19 cellular contexts compared by ENCODE assay signal in genomic region chr17:74080936-74081335, GRCh38.
DNase-seq lines count a peak whose midpoint lies in the region; TF ChIP-seq lines count a peak whose summit lies in the region.
"Had no signal": no experiment of that assay in that cellular context is flagged by ENCODE, and none has a peak within 500 bp of the region (broad histone marks: within the 10 kb centered on the region; RNA-seq: fewer than 3 reads in every experiment).

No MANE protein-coding gene starts in this region.

- no peaks in the 10 kb centered on the region for H3K36me3 Mint-ChIP-seq in nephron (ENCODE audit: low read depth)
- H3K36me3 Mint-ChIP-seq: CD4-positive, CD25-positive, alpha-beta regulatory T cell; CD8-positive, alpha-beta T cell had no signal

- peaks cover 6% of the 10 kb centered on the region for H3K9me3 ChIP-seq in trophoblast cell (ENCODE audit: insufficient read depth, low read depth, low read length)

- H4K91ac ChIP-seq in trophoblast cell (ENCODE audit: low read depth, low read length) = no peak overlapping the region

- H2AK5ac ChIP-seq in trophoblast cell (ENCODE audit: low read length) = no peak overlapping the region

- H2BK120ac ChIP-seq in trophoblast cell (ENCODE audit: insufficient read depth, low read length, poor library complexity) = no peak overlapping the region

- H3K79me2 ChIP-seq in trophoblast cell (ENCODE audit: control insufficient read depth, insufficient read depth, low read length, poor library complexity) = no peaks in the 10 kb centered on the region

- H2BK12ac ChIP-seq in trophoblast cell (ENCODE audit: low read length) = no peak overlapping the region

- no peak overlapping the region for H3K4ac ChIP-seq in trophoblast cell (ENCODE audit: low read depth, low read length)

- H3K4me2 ChIP-seq in trophoblast cell (ENCODE audit: low read length) = no peak overlapping the region
- H3K4me2 ChIP-seq: BLaER1, GM23338 had no signal

- H3K14ac ChIP-seq in trophoblast cell (ENCODE audit: low read length) = no peak overlapping the region

- no peak overlapping the region for H3K27ac ChIP-seq in trophoblast cell (ENCODE audit: low read depth, low read length)
- H3K27ac ChIP-seq: 22Rv1, BLaER1, C4-2B had no signal

- H3K4me1 ChIP-seq in trophoblast cell (ENCODE audit: control insufficient read depth in 1 of 2, insufficient read depth in 2 of 2, low read length in 2 of 2) = no peaks in the 10 kb centered on the region
- H3K4me1 ChIP-seq: BLaER1, Caco-2 had no signal

- peak; percentile 89 for DNase-seq in NCI-H1694 treated with DMSO at 0.1 percent for 48 hours (lab: John Stamatoyannopoulos, UW)
- no peak for DNase-seq in NCI-H1694 (lab: John Stamatoyannopoulos, UW)
- peak; percentile 53 for DNase-seq in NCI-H82 (lab: John Stamatoyannopoulos, UW)
- no peak for DNase-seq in NCI-H82 treated with DMSO at 0.1 percent for 48 hours (lab: John Stamatoyannopoulos, UW; ENCODE audit: unreplicated experiment)
- DNase-seq in NCI-H69 (lab: John Stamatoyannopoulos, UW) = no peak
- no peak for DNase-seq in trophoblast cell
- DNase-seq: Caco-2; CD4-positive, CD25-positive, alpha-beta regulatory T cell; CD8-positive, alpha-beta T cell; DMS53; DMS79 treated with DMSO at 0.1 percent for 48 hours; GF-D8; H9 had no signal

- no peaks in the 10 kb centered on the region for H3K36me3 ChIP-seq in trophoblast cell (ENCODE audit: control insufficient read depth in 1 of 2, insufficient read depth in 2 of 2, low read length in 2 of 2)
- H3K36me3 ChIP-seq: BLaER1 had no signal

- no peak overlapping the region for H2AFZ ChIP-seq in trophoblast cell (ENCODE audit: insufficient read depth, low read length, poor library complexity)
- H2AFZ ChIP-seq: GM23338 had no signal

- no peaks in the 10 kb centered on the region for H3K79me1 ChIP-seq in trophoblast cell (ENCODE audit: low read length)

- H3K4me1 Mint-ChIP-seq in nephron = peaks cover 36% of the 10 kb centered on the region
- H3K4me1 Mint-ChIP-seq: B cell; CD4-positive, CD25-positive, alpha-beta regulatory T cell; GM23338 had no signal

- H4K12ac ChIP-seq in trophoblast cell (ENCODE audit: low read depth, low read length) = no peak overlapping the region

- H4K8ac ChIP-seq in trophoblast cell (ENCODE audit: low read depth, low read length) = no peak overlapping the region

- TF ChIP-seq CTCF in nephron (IDR thresholded peaks at IDR 0.05; ENCODE audit: unreplicated experiment in 3 of 3) = no peak

- H3K27ac Mint-ChIP-seq in nephron = peak overlapping the region in 2 of 3 experiments; percentile 25 to 33
- H3K27ac Mint-ChIP-seq: B cell; CD4-positive, CD25-positive, alpha-beta regulatory T cell; CD8-positive, alpha-beta T cell; GM23338 had no signal

- H3K18ac ChIP-seq in trophoblast cell (ENCODE audit: low read length) = no peak overlapping the region

- H3K27me3 Mint-ChIP-seq in nephron (ENCODE audit: low read depth) = peaks cover 34% of the 10 kb centered on the region

- no peak overlapping the region for H3K4me3 ChIP-seq in trophoblast cell (ENCODE audit: low read depth, low read length)
- H3K4me3 ChIP-seq: BLaER1, GM23338 had no signal

- H3K4me3 Mint-ChIP-seq in nephron = peak overlapping the region in 1 of 3 experiments; percentile 45
- H3K4me3 Mint-ChIP-seq: B cell; CD4-positive, CD25-positive, alpha-beta regulatory T cell; CD8-positive, alpha-beta T cell; GM23338; H9 had no signal

- H3K9me3 Mint-ChIP-seq in nephron = peaks cover 3% of the 10 kb centered on the region

- no peak overlapping the region for H3K23ac ChIP-seq in trophoblast cell (ENCODE audit: low read length)

- H3K9ac ChIP-seq in trophoblast cell (ENCODE audit: low read length) = no peak overlapping the region
- H3K9ac ChIP-seq: BLaER1 had no signal

- no peaks in the 10 kb centered on the region for H3K27me3 ChIP-seq in trophoblast cell (ENCODE audit: insufficient read depth, low read length)
- H3K27me3 ChIP-seq: BLaER1 had no signal

- WGBS in trophoblast cell (ENCODE audit: extremely low coverage, insufficient coverage, insufficient read length) = no CpG with 5 or more reads among the region's 11 CpGs

- H2BK5ac ChIP-seq in trophoblast cell (ENCODE audit: low read depth, low read length, poor library complexity) = no peak overlapping the region

Comparison
In these comparisons a context has a peak if more than half of its experiments do, and no peak if none do; other contexts are left out.
1. DNase-seq: peak in NCI-H1694 treated with DMSO at 0.1 percent for 48 hours (single experiment) and NCI-H82 (single experiment); none in NCI-H1694 (single experiment), NCI-H82 treated with DMSO at 0.1 percent for 48 hours (single experiment), NCI-H69 (single experiment) and trophoblast cell (0 of 2).